ENCODE assay signal across 29 cellular contexts in the genomic region with DNA sequence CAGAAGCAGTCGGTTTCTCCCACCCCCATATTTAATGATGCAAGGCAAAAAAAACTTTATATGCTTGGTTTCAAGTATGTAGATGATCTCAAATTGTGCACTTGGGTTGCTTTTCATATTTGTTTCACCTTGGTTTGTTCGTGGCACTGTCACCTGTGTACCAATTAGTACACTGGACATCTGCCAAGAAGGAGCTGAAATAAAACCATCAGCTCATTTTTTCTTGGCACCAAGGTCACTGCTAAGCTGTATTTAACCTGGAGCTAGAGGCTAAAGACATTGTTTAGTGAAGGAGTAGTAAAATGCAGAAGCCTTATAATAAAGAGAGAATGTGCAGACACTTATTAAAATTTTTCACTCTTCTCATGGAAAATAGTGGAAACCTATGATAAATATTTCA.
DNase-seq lines count a peak whose midpoint lies in the region; ATAC-seq, FAIRE-seq and TF ChIP-seq lines count a peak whose summit lies in the region.
"Had no signal": no experiment of that assay in that cellular context is flagged by ENCODE, and none has a peak within 500 bp of the region (broad histone marks: within the 10 kb centered on the region; RNA-seq: fewer than 3 reads in every experiment).

No MANE protein-coding gene starts in this region.

- peaks cover 13 to 42% of the 10 kb centered on the region in 2 donors for H3K4me1 ChIP-seq in kidney (ENCODE audit: control insufficient read depth in 1 of 2, insufficient read depth in 1 of 2, low read depth in 1 of 2, low read length in 2 of 2)
- H3K4me1 ChIP-seq: left lung, SJCRH30, spleen, upper lobe of right lung had no signal

- H3K9ac ChIP-seq in kidney (ENCODE audit: low read length in 2 of 2), result peak overlapping the region in 1 of 2 donors; percentile 15

- no peaks in the 10 kb centered on the region for H3K36me3 ChIP-seq in kidney (ENCODE audit: control insufficient read depth in 1 of 2, insufficient read depth in 2 of 2, low read length in 2 of 2)
- H3K36me3 ChIP-seq: left lung, right atrium auricular region, upper lobe of right lung had no signal

- no peak overlapping the region for H3K4me3 ChIP-seq in kidney (ENCODE audit: low read length in 2 of 2)
- H3K4me3 ChIP-seq: body of pancreas, left lung, right atrium auricular region, SJCRH30, spleen, upper lobe of right lung had no signal

- TF ChIP-seq CTCF in kidney (IDR thresholded peaks at IDR 0.05; ENCODE audit: borderline replicate concordance, extremely low read depth, insufficient read depth), result no peak

- no peak for ATAC-seq in HG03521 (IDR thresholded peaks at IDR 0.05; ENCODE audit: unreplicated experiment)
- ATAC-seq in GM21381 (IDR thresholded peaks at IDR 0.05; ENCODE audit: unreplicated experiment), result no peak
- ATAC-seq: body of pancreas; left lung; naive thymus-derived CD4-positive, alpha-beta T cell; Panc1; stimulated activated effector memory CD8-positive, alpha-beta T cell treated with anti-CD3 and anti-CD28 coated beads, Interleukin-12 subunit alpha, Interleukin-12 subunit beta, amount 100 ng/mL, for 72 hours; upper lobe of right lung had no signal

- peak overlapping the region; percentile 27 to 88 for H3K27ac ChIP-seq in kidney (ENCODE audit: low read depth in 2 of 2, low read length in 2 of 2)
- H3K27ac ChIP-seq: body of pancreas, left lung, right atrium auricular region, SJCRH30, spleen, upper lobe of right lung had no signal

- no peaks in the 10 kb centered on the region for H3K9me3 ChIP-seq in kidney (ENCODE audit: control insufficient read depth in 1 of 2, low read length in 2 of 2)
- H3K9me3 ChIP-seq: body of pancreas, left lung, right atrium auricular region, SJCRH30, spleen, upper lobe of right lung had no signal

- DNase-seq in HT-29 (ENCODE audit: low spot score) (peak; percentile 19), NCI-H1105 treated with DMSO at 0.1 percent for 48 hours (lab: John Stamatoyannopoulos, UW) (peak; percentile 93), NCI-H2171 (lab: John Stamatoyannopoulos, UW) (peak; percentile 35), kidney (no peak), kidney glomerular epithelial cell (lab: John Stamatoyannopoulos, UW) (no peak)
- no peak for DNase-seq in activated naive CD4-positive, alpha-beta T cell (lab: John Stamatoyannopoulos, UW)
- DNase-seq: activated CD4-positive, alpha-beta memory T cell treated with anti-CD3 and anti-CD28 coated beads, Interleukin-2, amount 10 ng/mL, durations not matched to agents 7 days and 5 days; activated CD4-positive, CD25-positive, alpha-beta regulatory T cell treated with anti-CD3 and anti-CD28 coated beads, Interleukin-2, amount 50 U/mL, for 72 hours; activated gamma-delta T cell; effector CD4-positive, alpha-beta T cell; GDM1; head of caudate nucleus; left lung; MM.1S; naive thymus-derived CD4-positive, alpha-beta T cell; NCI-H226; SJCRH30; spleen; stimulated activated CD4-positive, alpha-beta T cell treated with anti-CD3 and anti-CD28 coated beads, Interleukin-2, amount 100 ng/mL, for 48 hours; substantia nigra; T-helper 1 cell; upper lobe of right lung had no signal

- intact Hi-C loops in kidney (cut with DNase I), result no loop called here

- peak; percentile 51 for FAIRE-seq in kidney (lab: Jason Lieb, UNC)
- FAIRE-seq: TTC549 had no signal

Comparison
In these comparisons a context has a peak if more than half of its experiments do, and no peak if none do; other contexts are left out.
1. DNase-seq: peak in HT-29 (single experiment), NCI-H1105 treated with DMSO at 0.1 percent for 48 hours (single experiment) and NCI-H2171 (single experiment); none in kidney (single experiment), kidney glomerular epithelial cell (single experiment) and activated naive CD4-positive, alpha-beta T cell (0 of 4).